Comparison of ENCODE assay signal across 28 cellular contexts in genomic region chr14:80798211-80798610, GRCh38.
"Had no signal": no experiment of that assay in that cellular context is flagged by ENCODE, and none has a peak within 500 bp of the region (broad histone marks: within the 10 kb centered on the region; RNA-seq: fewer than 3 reads in every experiment).

No MANE protein-coding gene starts in this region.

- H3K36me3 ChIP-seq: neural progenitor cell, ovary, spleen, suprapubic skin, tibial artery, transverse colon, upper lobe of right lung, uterus had no signal

- H3K4me1 ChIP-seq: psoas muscle, spleen, suprapubic skin, testis, tibial artery, transverse colon, upper lobe of right lung, uterus had no signal

- H3K4me2 ChIP-seq: neural progenitor cell, smooth muscle cell had no signal

- DNase-seq: natural killer cell; occipital lobe; ovary; posterior cingulate gyrus; psoas muscle; right cardiac atrium; spleen; stimulated activated CD4-positive, alpha-beta T cell treated with anti-CD3 and anti-CD28 coated beads, Interleukin-12 subunit alpha, Interleukin-12 subunit beta, amount 100 ng/mL, for 4 hours; stimulated activated CD4-positive, alpha-beta T cell treated with anti-CD3 and anti-CD28 coated beads, Interleukin-1b, Interleukin-23, amount 100 ng/mL, for 48 hours; stimulated activated CD4-positive, alpha-beta T cell treated with anti-CD3 and anti-CD28 coated beads, Interleukin-4, amount 100 ng/mL, for 1 hour; stimulated activated CD4-positive, alpha-beta T cell treated with anti-CD3 and anti-CD28 coated beads, Interleukin-4, amount 100 ng/mL, for 4 hours; stimulated activated CD8-positive, alpha-beta memory T cell treated with anti-CD3 and anti-CD28 coated beads, Interleukin-4, amount 100 ng/mL, for 48 hours; stimulated activated naive CD4-positive, alpha-beta T cell; stimulated activated naive CD8-positive, alpha-beta T cell treated with anti-CD3 and anti-CD28 coated beads, Interleukin-15, amount 100 ng/mL, for 72 hours; stimulated activated naive CD8-positive, alpha-beta T cell treated with anti-CD3 and anti-CD28 coated beads, Interleukin-15, Interleukin-2, amounts not matched to agents 100 U/mL and 50 U/mL, for 24 hours; substantia nigra; testis; tibial artery; transverse colon; upper lobe of right lung; uterus had no signal

- H3K9me3 ChIP-seq: ovary, psoas muscle, suprapubic skin, testis, upper lobe of right lung, uterus had no signal

- ATAC-seq: natural killer cell; psoas muscle; right cardiac atrium; sciatic nerve; stimulated activated memory B cell treated with anti-CD40 and anti-IgM and Interleukin-4, amounts not matched to agents 10 μg/mL and 1 μg/mL and 100 μg/mL, for 72 hours; stimulated activated naive CD8-positive, alpha-beta T cell treated with anti-CD3 and anti-CD28 coated beads, Interleukin-15, amount 100 ng/mL, for 72 hours; stimulated activated naive CD8-positive, alpha-beta T cell treated with anti-CD3 and anti-CD28 coated beads, Interleukin-15, Interleukin-2, amounts not matched to agents 100 U/mL and 50 U/mL, for 24 hours; upper lobe of right lung had no signal

- H3K27ac ChIP-seq: neural progenitor cell, ovary, parathyroid adenoma, psoas muscle, skin epidermis, spleen, suprapubic skin, testis, tibial artery, transverse colon, upper lobe of right lung, uterus had no signal

- H3K27me3 ChIP-seq: neural progenitor cell, ovary, spleen, suprapubic skin, testis, tibial artery, transverse colon, upper lobe of right lung, uterus had no signal

- H3K79me2 ChIP-seq: parathyroid adenoma had no signal

- H2AFZ ChIP-seq: neural progenitor cell, parathyroid adenoma had no signal

- H3K4me3 ChIP-seq: neural progenitor cell, ovary, psoas muscle, skin epidermis, smooth muscle cell, spleen, suprapubic skin, testis, tibial artery, transverse colon, upper lobe of right lung, uterus had no signal

- H3K9ac ChIP-seq: neural progenitor cell, parathyroid adenoma had no signal
